Comparison of ENCODE assay signal across 12 cellular contexts in the genomic region with DNA sequence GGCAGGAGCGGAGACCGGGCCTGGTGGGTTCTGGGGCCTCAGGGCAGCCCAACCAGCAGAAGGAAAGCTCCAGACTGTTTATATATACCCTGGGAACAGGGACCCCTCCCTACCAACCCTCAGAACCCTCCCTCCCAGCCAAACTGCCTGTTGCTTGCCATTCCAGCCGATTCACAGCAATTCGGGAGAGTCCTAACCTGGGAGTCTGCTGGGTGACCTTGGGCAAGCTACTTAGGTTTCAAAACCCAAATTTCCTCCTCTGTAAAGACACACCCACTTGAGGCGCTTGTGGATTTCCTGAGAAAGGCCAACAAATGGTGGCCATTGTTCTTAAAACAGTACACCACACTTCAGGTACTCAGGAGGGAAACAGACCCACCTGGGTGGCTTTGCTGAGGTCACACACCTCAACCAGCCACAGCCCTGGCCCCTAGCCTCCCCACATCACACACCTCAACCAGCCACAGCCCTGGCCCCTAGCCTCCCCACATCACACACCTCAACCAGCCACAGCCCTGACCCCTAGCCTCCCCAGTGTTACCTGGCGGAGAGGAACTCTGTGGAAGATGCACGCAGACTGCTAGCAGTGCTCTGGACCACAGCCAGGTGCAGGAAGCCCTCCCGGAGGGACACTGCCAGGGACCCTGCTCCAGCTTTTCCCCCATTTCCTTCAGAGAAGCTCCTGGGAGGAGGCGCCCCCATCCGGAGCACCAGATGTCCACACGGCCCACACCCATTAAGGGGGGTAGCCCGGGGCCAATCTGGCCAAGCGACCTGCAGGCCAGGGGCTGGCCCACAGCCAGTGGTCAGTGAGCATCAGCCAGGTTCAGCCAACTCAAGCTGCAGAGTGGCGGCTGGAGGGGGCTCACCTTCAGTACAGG. TPM values are rescaled to one million over a fixed set of nuclear protein-coding genes. Genes with fewer than 3 reads are reported as not detected.
DNase-seq lines count a peak whose midpoint lies in the region; ATAC-seq and TF ChIP-seq lines count a peak whose summit lies in the region.
"Had no signal": no experiment of that assay in that cellular context is flagged by ENCODE, and none has a peak within 500 bp of the region (broad histone marks: within the 10 kb centered on the region; RNA-seq: fewer than 3 reads in every experiment).

No MANE protein-coding gene starts in this region.

- H3K9me3 ChIP-seq in OCI-LY3 (ENCODE audit: insufficient read depth, low read length) (no peaks in the 10 kb centered on the region), endodermal cell (ENCODE audit: control insufficient read depth, low read length) (no peaks in the 10 kb centered on the region)

- peaks cover 14% of the 10 kb centered on the region for H4K20me1 ChIP-seq in OCI-LY3 (ENCODE audit: insufficient read depth, low read length)

- H3K27me3 ChIP-seq in OCI-LY3 (ENCODE audit: low read depth, low read length) (no peaks in the 10 kb centered on the region), endodermal cell (ENCODE audit: control insufficient read depth, insufficient read depth, low read length, poor library complexity, severe bottlenecking) (peaks cover 53% of the 10 kb centered on the region)

- H2AFZ ChIP-seq in OCI-LY3 (ENCODE audit: low read depth, low read length), result no peak overlapping the region

- peak overlapping the region; percentile 18 for H3K4me3 Mint-ChIP-seq in activated naive CD4-positive, alpha-beta T cell treated with anti-CD3 and anti-CD28 coated beads, Interleukin-2, amount 10 ng/mL, durations not matched to agents 7 days and 5 days
- no peak overlapping the region for H3K4me3 Mint-ChIP-seq in endodermal cell
- H3K4me3 Mint-ChIP-seq in stimulated activated naive CD8-positive, alpha-beta T cell treated with anti-CD3 and anti-CD28 coated beads, Interleukin-15, amount 100 ng/mL, for 72 hours, result no peak overlapping the region

- H3K9me3 Mint-ChIP-seq in activated naive CD4-positive, alpha-beta T cell treated with anti-CD3 and anti-CD28 coated beads, Interleukin-2, amount 10 ng/mL, durations not matched to agents 7 days and 5 days, result no peaks in the 10 kb centered on the region
- H3K9me3 Mint-ChIP-seq in endodermal cell, result no peaks in the 10 kb centered on the region
- H3K9me3 Mint-ChIP-seq in stimulated activated naive CD8-positive, alpha-beta T cell treated with anti-CD3 and anti-CD28 coated beads, Interleukin-15, amount 100 ng/mL, for 72 hours, result no peaks in the 10 kb centered on the region

- no peaks in the 10 kb centered on the region for H3K79me2 ChIP-seq in OCI-LY3 (ENCODE audit: low read length)

- H3K9ac ChIP-seq in OCI-LY3 (ENCODE audit: low read length) (no peak overlapping the region), endodermal cell (ENCODE audit: extremely low read depth, low read length, poor library complexity, severe bottlenecking) (no peak overlapping the region)

- H3K27ac ChIP-seq in OCI-LY3 (ENCODE audit: low read length), result 0 out of 2 replicates have a peak overlapping the region, but pooled peaks have one; percentile 11
- H3K27ac ChIP-seq in endodermal cell (ENCODE audit: low read depth, low read length), result no peak overlapping the region

- TF ChIP-seq CTCF in OCI-LY3 (IDR thresholded peaks at IDR 0.05; ENCODE audit: low read depth, low read length), result no peak
- peak; percentile 39 for TF ChIP-seq CTCF in endodermal cell (conservative IDR thresholded peaks at IDR 0.05)

- H3K4me2 ChIP-seq in OCI-LY3 (ENCODE audit: low read length), result no peak overlapping the region

- H3K27ac Mint-ChIP-seq in activated naive CD4-positive, alpha-beta T cell treated with anti-CD3 and anti-CD28 coated beads, Interleukin-2, amount 10 ng/mL, durations not matched to agents 7 days and 5 days, result no peak overlapping the region
- H3K27ac Mint-ChIP-seq in endodermal cell, result no peak overlapping the region
- peak overlapping the region in 1 of 2 donors; percentile 60 for H3K27ac Mint-ChIP-seq in stimulated activated naive CD8-positive, alpha-beta T cell treated with anti-CD3 and anti-CD28 coated beads, Interleukin-15, amount 100 ng/mL, for 72 hours

- H3K36me3 ChIP-seq in OCI-LY3 (replicated peaks; ENCODE audit: low read depth, low read length) (peaks cover 40% of the 10 kb centered on the region), endodermal cell (ENCODE audit: control insufficient read depth, insufficient read depth, low read length) (peaks cover 12% of the 10 kb centered on the region)

- peak; percentile 13 for ATAC-seq in stimulated activated naive CD8-positive, alpha-beta T cell treated with anti-CD3 and anti-CD28 coated beads, Interleukin-15, amount 100 ng/mL, for 72 hours

- no peak overlapping the region for H3K4me3 ChIP-seq in OCI-LY3 (ENCODE audit: low read length)
- H3K4me3 ChIP-seq in endodermal cell (ENCODE audit: low read length), result no peak overlapping the region

- H3K4me1 ChIP-seq in OCI-LY3 (ENCODE audit: low read length) (no peaks in the 10 kb centered on the region), endodermal cell (ENCODE audit: control insufficient read depth, insufficient read depth, low read length) (peaks cover 5% of the 10 kb centered on the region)

- CTCF ChIA-PET in activated naive CD4-positive, alpha-beta T cell treated with anti-CD3 and anti-CD28 coated beads, Interleukin-2, amount 10 ng/mL, durations not matched to agents 7 days and 5 days (lab: Charles Lee), result interaction anchor here (0.9 to 1.4 kb wide), 4 partner anchors 17 to 211 kb away, joined by 3 to 4 read pairs (median 3); no protein-coding TSS in a partner anchor

- peaks cover 32% of the 10 kb centered on the region for H3K4me1 Mint-ChIP-seq in activated naive CD4-positive, alpha-beta T cell treated with anti-CD3 and anti-CD28 coated beads, Interleukin-2, amount 10 ng/mL, durations not matched to agents 7 days and 5 days
- peaks cover 4% of the 10 kb centered on the region for H3K4me1 Mint-ChIP-seq in endodermal cell
- H3K4me1 Mint-ChIP-seq in stimulated activated naive CD8-positive, alpha-beta T cell treated with anti-CD3 and anti-CD28 coated beads, Interleukin-15, amount 100 ng/mL, for 72 hours, result peaks cover 56% of the 10 kb centered on the region

- WGBS in endodermal cell (ENCODE audit: insufficient coverage in 1 of 2, insufficient read length in 1 of 2), 2 experiments, result 89 to 91% methylated on average over 5 to 14 of the region's 14 CpGs

- H3K36me3 Mint-ChIP-seq in activated naive CD4-positive, alpha-beta T cell treated with anti-CD3 and anti-CD28 coated beads, Interleukin-2, amount 10 ng/mL, durations not matched to agents 7 days and 5 days, result peaks cover 15% of the 10 kb centered on the region
- peaks cover 17% of the 10 kb centered on the region for H3K36me3 Mint-ChIP-seq in endodermal cell (ENCODE audit: low read depth)

- DNase-seq in activated naive CD4-positive, alpha-beta T cell treated with anti-CD3 and anti-CD28 coated beads, Interleukin-2, amount 10 ng/mL, durations not matched to agents 7 days and 5 days, result peak; percentile 51
- DNase-seq in activated naive CD4-positive, alpha-beta T cell treated with anti-CD3 and anti-CD28 coated beads, Interleukin-2, amount 50 U/mL, for 16 hours, result no peak
- DNase-seq in endodermal cell (peak; percentile 77), epidermal melanocyte (ENCODE audit: insufficient read length, low spot score) (no peak), medulla oblongata (ENCODE audit: extremely low spot score) (no peak), T1000 (lab: John Stamatoyannopoulos, UW) (no peak)
- DNase-seq in stimulated activated naive CD8-positive, alpha-beta T cell treated with anti-CD3 and anti-CD28 coated beads, Interleukin-15, amount 100 ng/mL, for 72 hours, result no peak
- DNase-seq: aorta; NCI-H2029; stimulated activated naive CD4-positive, alpha-beta T cell treated with Interleukin-2 at 50 U/mL for 16 hours had no signal

- peaks cover 56% of the 10 kb centered on the region for H3K27me3 Mint-ChIP-seq in activated naive CD4-positive, alpha-beta T cell treated with anti-CD3 and anti-CD28 coated beads, Interleukin-2, amount 10 ng/mL, durations not matched to agents 7 days and 5 days
- H3K27me3 Mint-ChIP-seq in endodermal cell (ENCODE audit: insufficient read depth), result peaks cover 47% of the 10 kb centered on the region
- peaks cover 40% of the 10 kb centered on the region for H3K27me3 Mint-ChIP-seq in stimulated activated naive CD8-positive, alpha-beta T cell treated with anti-CD3 and anti-CD28 coated beads, Interleukin-15, amount 100 ng/mL, for 72 hours

RNA-seq across cellular contexts. Expression of gene SHISA8, which starts 6.2 kb away (rescaled TPM):
- under 1 TPM in 1 of 2 donors, not detected in 1; 0.58 TPM for total RNA-seq in endodermal cell
- 0.57 TPM for polyA plus RNA-seq in endodermal cell (2013, experiment 1 of 2)
- polyA plus RNA-seq in endodermal cell (2013, experiment 2 of 2), result 0.70 TPM
- total RNA-seq: aorta, epithelial cell of proximal tubule had no signal
- polyA plus RNA-seq: aorta had no signal

RNA-seq across cellular contexts. Expression of gene TNFRSF13C, which starts 18.0 kb away (rescaled TPM):
- total RNA-seq in endodermal cell, result 1 to 10 TPM; 1.7 to 3.3 TPM
- polyA plus RNA-seq in endodermal cell (2013, experiment 1 of 2), result 3.1 TPM
- 2.4 TPM for polyA plus RNA-seq in endodermal cell (2013, experiment 2 of 2)
- polyA plus RNA-seq: aorta had no signal

RNA-seq across cellular contexts. Expression of gene CENPM, which starts 38.3 kb away (rescaled TPM):
- 10 to 100 TPM; 28.5 to 43.1 TPM for total RNA-seq in endodermal cell
- 32.1 TPM for polyA plus RNA-seq in endodermal cell (2013, experiment 1 of 2)
- 32.0 TPM for polyA plus RNA-seq in endodermal cell (2013, experiment 2 of 2)

Comparison
In these comparisons a context has a peak if more than half of its experiments do, and no peak if none do; other contexts are left out.
1. DNase-seq: peak in activated naive CD4-positive, alpha-beta T cell treated with anti-CD3 and anti-CD28 coated beads, Interleukin-2, amount 10 ng/mL, durations not matched to agents 7 days and 5 days (single experiment) and endodermal cell (single experiment); none in activated naive CD4-positive, alpha-beta T cell treated with anti-CD3 and anti-CD28 coated beads, Interleukin-2, amount 50 U/mL, for 16 hours (single experiment), stimulated activated naive CD8-positive, alpha-beta T cell treated with anti-CD3 and anti-CD28 coated beads, Interleukin-15, amount 100 ng/mL, for 72 hours (0 of 2), epidermal melanocyte (single experiment), medulla oblongata (single experiment) and T1000 (single experiment).